6 cellular contexts compared by ENCODE assay signal in the genomic region with DNA sequence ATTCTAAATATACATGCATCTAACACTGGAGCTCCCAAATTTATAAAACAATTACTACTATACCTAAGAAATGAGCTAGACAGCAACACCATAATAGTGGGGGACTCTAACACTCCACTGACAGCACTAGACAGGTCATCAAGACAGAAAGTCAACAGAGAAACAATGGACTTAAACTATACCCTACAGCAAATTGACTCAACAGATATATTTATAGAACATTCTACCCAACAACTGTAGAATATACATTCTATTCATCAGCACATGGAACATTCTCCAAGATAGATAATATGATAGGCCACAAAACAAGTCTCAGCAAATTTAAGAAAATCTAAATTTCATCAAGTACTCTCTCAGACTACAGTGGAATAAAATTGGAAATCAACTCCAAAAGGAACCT.
DNase-seq lines count a peak whose midpoint lies in the region; FAIRE-seq and TF ChIP-seq lines count a peak whose summit lies in the region.
"Not testable (repeated sequence)": the region's sequence is repeated elsewhere in the genome, so short reads cannot be mapped to it uniquely, and the experiment has no call there.

No MANE protein-coding gene starts in this region.

- DNase-seq in DMS53 (lab: John Stamatoyannopoulos, UW) (peak; percentile 11), NCI-H345 (lab: John Stamatoyannopoulos, UW) (peak; percentile 1), NCI-H345 treated with DMSO at 0.1 percent for 48 hours (lab: John Stamatoyannopoulos, UW; ENCODE audit: unreplicated experiment) (peak; percentile 5), bronchial epithelial cell (ENCODE audit: low read depth) (peak; percentile 62), epithelial cell of esophagus (ENCODE audit: low read depth) (peak; percentile 43)

- H2AFZ ChIP-seq in Loucy (ENCODE audit: low read length): not testable (repeated sequence)

- H3K4me1 ChIP-seq in Loucy (ENCODE audit: insufficient read depth, low read length, poor library complexity, severe bottlenecking): peaks cover 20% of the 10 kb centered on the region

- peak overlapping the region; percentile 57 for H3K4me2 ChIP-seq in Loucy (ENCODE audit: low read depth, low read length, poor library complexity, severe bottlenecking)

- H3K79me2 ChIP-seq in Loucy (ENCODE audit: insufficient read depth, low read length): not testable (repeated sequence)

- not testable (repeated sequence) for H3K9me2 ChIP-seq in Loucy (replicated peaks; ENCODE audit: low read depth, low read length)

- not testable (repeated sequence) for H3K36me3 ChIP-seq in Loucy (ENCODE audit: insufficient read depth, low read length); bronchial epithelial cell (ENCODE audit: control insufficient read depth, insufficient read depth, low read length)

- not testable (repeated sequence) for FAIRE-seq in bronchial epithelial cell (lab: Jason Lieb, UNC)

- peak overlapping the region; percentile 36 for H3K4me3 ChIP-seq in Loucy (ENCODE audit: low read length, poor library complexity, severe bottlenecking)
- not testable (repeated sequence) for H3K4me3 ChIP-seq in bronchial epithelial cell (ENCODE audit: low read depth, low read length); epithelial cell of esophagus (ENCODE audit: low read length)

- H3K27me3 ChIP-seq in Loucy (ENCODE audit: insufficient read depth, low read length, poor library complexity, severe bottlenecking); bronchial epithelial cell (ENCODE audit: control insufficient read depth, insufficient read depth, low read length): not testable (repeated sequence)

- TF ChIP-seq CTCF in Loucy (conservative IDR thresholded peaks at IDR 0.05; ENCODE audit: low read length); bronchial epithelial cell (IDR thresholded peaks at IDR 0.05; ENCODE audit: insufficient read depth, low read length, severe bottlenecking); epithelial cell of esophagus (IDR thresholded peaks at IDR 0.05; ENCODE audit: insufficient read depth, low read depth, low read length, missing control alignments): not testable (repeated sequence)

- H3K9ac ChIP-seq in Loucy (ENCODE audit: low read depth, low read length, poor library complexity, severe bottlenecking): not testable (repeated sequence)

- H3F3A ChIP-seq in Loucy (ENCODE audit: low read depth): not testable (repeated sequence)

- H4K20me1 ChIP-seq in Loucy (ENCODE audit: insufficient read depth, low read length, poor library complexity, severe bottlenecking): not testable (repeated sequence)

- H3K9me3 ChIP-seq in Loucy (ENCODE audit: insufficient read depth, low read depth, low read length): not testable (repeated sequence)

Comparison
In these comparisons a context has a peak if more than half of its experiments do, and no peak if none do; other contexts are left out.
1. DNase-seq: peak in every context shown above with its lines; median percentile 62 in bronchial epithelial cell; 43 in epithelial cell of esophagus; 11 in DMS53; 5 in NCI-H345 treated with DMSO at 0.1 percent for 48 hours; 1 in NCI-H345.